In genomic region chr12:132487311-132487741, GRCh38 we compare ENCODE assay signal across 15 cellular contexts. TPM values are rescaled to one million over a fixed set of nuclear protein-coding genes. Genes with fewer than 3 reads are reported as not detected.
DNase-seq lines count a peak whose midpoint lies in the region; ATAC-seq and TF ChIP-seq lines count a peak whose summit lies in the region.
"Had no signal": no experiment of that assay in that cellular context is flagged by ENCODE, and none has a peak within 500 bp of the region (broad histone marks: within the 10 kb centered on the region; RNA-seq: fewer than 3 reads in every experiment).

No MANE protein-coding gene starts in this region.

- H3K36me3 ChIP-seq in CD4-positive, alpha-beta memory T cell (ENCODE audit: insufficient read depth, low read length) = no peaks in the 10 kb centered on the region
- H3K36me3 ChIP-seq in naive thymus-derived CD4-positive, alpha-beta T cell (ENCODE audit: control insufficient read depth in 2 of 3, insufficient read depth in 3 of 3, low read length in 3 of 3) = no peaks in the 10 kb centered on the region
- H3K36me3 ChIP-seq: pancreas, thoracic aorta had no signal

- H3K9me3 Mint-ChIP-seq in T-helper 1 cell treated with Interleukin-12 subunit alpha and Interleukin-12 subunit beta and Interleukin-4 antibody, amounts not matched to agents 30 μg/mL and 1 μg/mL, for 36 hours = no peaks in the 10 kb centered on the region
- H3K9me3 Mint-ChIP-seq in CD4-positive, alpha-beta memory T cell = no peaks in the 10 kb centered on the region
- no peaks in the 10 kb centered on the region for H3K9me3 Mint-ChIP-seq in activated B cell treated with CpG ODN at 0.5 μM for 24 hours
- no peaks in the 10 kb centered on the region for H3K9me3 Mint-ChIP-seq in naive thymus-derived CD4-positive, alpha-beta T cell
- H3K9me3 Mint-ChIP-seq: WTC11 had no signal

- intact Hi-C loops in CD4-positive, alpha-beta memory T cell (cut with micrococcal nuclease) = no loop called here
- intact Hi-C loops in activated B cell treated with CpG ODN at 0.5 μM for 24 hours (cut with micrococcal nuclease) = loop anchor here (5.0 kb wide), 1 partner anchor 110 kb away; no protein-coding TSS in a partner anchor
- intact Hi-C loops in naive thymus-derived CD4-positive, alpha-beta T cell (cut with micrococcal nuclease) = loop anchor here in 1 of 2 donors (5.0 to 10.0 kb wide), 2 partner anchors 70 to 543 kb away; partner anchors contain the start of gene EP400

- peak overlapping the region; percentile 98 for H3K27ac Mint-ChIP-seq in T-helper 1 cell treated with Interleukin-12 subunit alpha and Interleukin-12 subunit beta and Interleukin-4 antibody, amounts not matched to agents 30 μg/mL and 1 μg/mL, for 36 hours
- peak overlapping the region; percentile 43 to 98 (median 97) for H3K27ac Mint-ChIP-seq in CD4-positive, alpha-beta memory T cell
- H3K27ac Mint-ChIP-seq in activated B cell treated with CpG ODN at 0.5 μM for 24 hours = peak overlapping the region; percentile 92
- peak overlapping the region; percentile 89 to 97 (median 94) for H3K27ac Mint-ChIP-seq in naive thymus-derived CD4-positive, alpha-beta T cell
- H3K27ac Mint-ChIP-seq: WTC11 had no signal

- ATAC-seq in activated B cell treated with CpG ODN at 0.5 μM for 24 hours (ENCODE audit: low read depth) (no peak), GM18519 (IDR thresholded peaks at IDR 0.05; ENCODE audit: low FRiP score, unreplicated experiment) (no peak)
- ATAC-seq in naive thymus-derived CD4-positive, alpha-beta T cell = no peak
- ATAC-seq: pancreas, WTC11 had no signal

- H3K4me3 Mint-ChIP-seq in T-helper 1 cell treated with Interleukin-12 subunit alpha and Interleukin-12 subunit beta and Interleukin-4 antibody, amounts not matched to agents 30 μg/mL and 1 μg/mL, for 36 hours = no peak overlapping the region
- H3K4me3 Mint-ChIP-seq in CD4-positive, alpha-beta memory T cell = peak overlapping the region in 7 of 8 donors; percentile 41 to 97 (median 92)
- no peak overlapping the region for H3K4me3 Mint-ChIP-seq in activated B cell treated with CpG ODN at 0.5 μM for 24 hours
- H3K4me3 Mint-ChIP-seq in naive thymus-derived CD4-positive, alpha-beta T cell = peak overlapping the region; percentile 15 to 95 (median 92)

- no peak for TF ChIP-seq CTCF in activated B cell treated with CpG ODN at 0.5 μM for 24 hours (IDR thresholded peaks at IDR 0.05)

- POLR2A ChIA-PET in CD4-positive, alpha-beta memory T cell (lab: Charles Lee; ENCODE audit: partially characterized antibody) = interaction anchor here (3.9 to 4.5 kb wide), 2 partner anchors 9 to 57 kb away, joined by 23 to 70 read pairs; no protein-coding TSS in a partner anchor
- POLR2A ChIA-PET in activated B cell treated with CpG ODN at 0.5 μM for 24 hours (lab: Charles Lee) = no interaction called here
- POLR2A ChIA-PET in naive thymus-derived CD4-positive, alpha-beta T cell (lab: Charles Lee) = interaction anchor here (1.7 to 4.5 kb wide), 5 partner anchors 10 to 72 kb away, joined by 4 to 66 read pairs (median 12); no protein-coding TSS in a partner anchor

- DNase-seq in T-helper 1 cell (no peak), activated B cell treated with CpG ODN at 0.5 μM for 24 hours (no peak), HPDE6-E6E7 (ENCODE audit: extremely low spot score) (no peak), SW480 (ENCODE audit: low spot score) (no peak)
- no peak for DNase-seq in CD4-positive, alpha-beta memory T cell
- no peak for DNase-seq in naive thymus-derived CD4-positive, alpha-beta T cell
- DNase-seq: effector memory CD4-positive, alpha-beta T cell; mammary epithelial cell; NCI-H187 treated with DMSO at 0.1 percent for 48 hours had no signal

- peaks cover 33% of the 10 kb centered on the region for H3K4me1 Mint-ChIP-seq in T-helper 1 cell treated with Interleukin-12 subunit alpha and Interleukin-12 subunit beta and Interleukin-4 antibody, amounts not matched to agents 30 μg/mL and 1 μg/mL, for 36 hours (ENCODE audit: low read depth)
- H3K4me1 Mint-ChIP-seq in CD4-positive, alpha-beta memory T cell = peaks cover 23 to 52% (median 37%) of the 10 kb centered on the region in 4 donors
- H3K4me1 Mint-ChIP-seq in activated B cell treated with CpG ODN at 0.5 μM for 24 hours = peaks cover 48% of the 10 kb centered on the region
- peaks cover 39 to 58% (median 42%) of the 10 kb centered on the region in 7 donors for H3K4me1 Mint-ChIP-seq in naive thymus-derived CD4-positive, alpha-beta T cell

- peaks cover 5% of the 10 kb centered on the region for H3K36me3 Mint-ChIP-seq in T-helper 1 cell treated with Interleukin-12 subunit alpha and Interleukin-12 subunit beta and Interleukin-4 antibody, amounts not matched to agents 30 μg/mL and 1 μg/mL, for 36 hours (ENCODE audit: low read depth)
- H3K36me3 Mint-ChIP-seq in CD4-positive, alpha-beta memory T cell = peaks cover 0 to 9% of the 10 kb centered on the region in 2 donors
- H3K36me3 Mint-ChIP-seq in activated B cell treated with CpG ODN at 0.5 μM for 24 hours (ENCODE audit: low read depth) = peaks cover 7% of the 10 kb centered on the region
- peaks cover 0 to 9% (median 3%) of the 10 kb centered on the region in 5 donors for H3K36me3 Mint-ChIP-seq in naive thymus-derived CD4-positive, alpha-beta T cell
- H3K36me3 Mint-ChIP-seq: WTC11 had no signal

- H3K4me3 ChIP-seq in CD4-positive, alpha-beta memory T cell (ENCODE audit: low read length in 2 of 2) = no peak overlapping the region
- no peak overlapping the region for H3K4me3 ChIP-seq in naive thymus-derived CD4-positive, alpha-beta T cell (ENCODE audit: low read length)
- H3K4me3 ChIP-seq: pancreas, SK-N-MC, thoracic aorta had no signal

- no peaks in the 10 kb centered on the region for H3K27me3 Mint-ChIP-seq in T-helper 1 cell treated with Interleukin-12 subunit alpha and Interleukin-12 subunit beta and Interleukin-4 antibody, amounts not matched to agents 30 μg/mL and 1 μg/mL, for 36 hours (ENCODE audit: low read depth)
- no peaks in the 10 kb centered on the region for H3K27me3 Mint-ChIP-seq in CD4-positive, alpha-beta memory T cell
- H3K27me3 Mint-ChIP-seq in activated B cell treated with CpG ODN at 0.5 μM for 24 hours = no peaks in the 10 kb centered on the region
- H3K27me3 Mint-ChIP-seq in naive thymus-derived CD4-positive, alpha-beta T cell = no peaks in the 10 kb centered on the region

- CTCF ChIA-PET in CD4-positive, alpha-beta memory T cell (lab: Charles Lee; ENCODE audit: partially characterized antibody) = no interaction called here
- CTCF ChIA-PET in activated B cell treated with CpG ODN at 0.5 μM for 24 hours (lab: Charles Lee) = no interaction called here
- CTCF ChIA-PET in naive thymus-derived CD4-positive, alpha-beta T cell (lab: Charles Lee) = interaction anchor here (1.3 kb wide), 1 partner anchor 57 kb away, joined by 4 read pairs; no protein-coding TSS in a partner anchor

- H3K27ac ChIP-seq in CD4-positive, alpha-beta memory T cell (ENCODE audit: low read depth, low read length) = no peak overlapping the region
- peak overlapping the region; percentile 96 for H3K27ac ChIP-seq in naive thymus-derived CD4-positive, alpha-beta T cell (ENCODE audit: low read depth, low read length)
- H3K27ac ChIP-seq: pancreas, SK-N-MC, thoracic aorta had no signal

- peaks cover 29% of the 10 kb centered on the region for H3K4me1 ChIP-seq in CD4-positive, alpha-beta memory T cell (ENCODE audit: insufficient read depth, low read length)
- peaks cover 29 to 30% of the 10 kb centered on the region in 2 donors for H3K4me1 ChIP-seq in naive thymus-derived CD4-positive, alpha-beta T cell (ENCODE audit: control insufficient read depth in 2 of 2, insufficient read depth in 2 of 2, low read length in 2 of 2)

- H3K27me3 ChIP-seq in CD4-positive, alpha-beta memory T cell (ENCODE audit: insufficient read depth, low read length) = no peaks in the 10 kb centered on the region
- H3K27me3 ChIP-seq in naive thymus-derived CD4-positive, alpha-beta T cell (ENCODE audit: control insufficient read depth in 2 of 2, insufficient read depth in 2 of 2, low read length in 2 of 2) = no peaks in the 10 kb centered on the region
- H3K27me3 ChIP-seq: pancreas had no signal

- no peaks in the 10 kb centered on the region for H3K9me3 ChIP-seq in CD4-positive, alpha-beta memory T cell (ENCODE audit: control insufficient read depth in 1 of 2, low read length in 2 of 2)
- no peaks in the 10 kb centered on the region for H3K9me3 ChIP-seq in naive thymus-derived CD4-positive, alpha-beta T cell (ENCODE audit: control insufficient read depth in 2 of 3, low read length in 3 of 3)
- H3K9me3 ChIP-seq: pancreas, thoracic aorta had no signal

RNA-seq across cellular contexts. Expression of gene FBRSL1, which starts 2.6 kb away (rescaled TPM):
- 100 to 1,000 TPM in 1 of 2 experiments, 10 to 100 TPM in 1; 97.3 to 101 TPM for total RNA-seq in CD4-positive, alpha-beta memory T cell
- polyA plus RNA-seq in CD4-positive, alpha-beta memory T cell = 1 to 10 TPM in 1 of 2 donors, not detected in 1; 3.1 TPM
- total RNA-seq in activated B cell treated with CpG ODN at 0.5 μM for 24 hours = 50.3 and 58.7 TPM in 2 replicates
- total RNA-seq in naive thymus-derived CD4-positive, alpha-beta T cell = 100 to 1,000 TPM in 2 of 5 experiments, 10 to 100 TPM in 3; 56.3 to 105 (median 93.0) TPM
- polyA plus RNA-seq in naive thymus-derived CD4-positive, alpha-beta T cell = under 1 TPM; 0.77 to 0.92 TPM

Comparison
In these comparisons a context has a peak if more than half of its experiments do, and no peak if none do; other contexts are left out.
1. H3K4me3 Mint-ChIP-seq: peak in CD4-positive, alpha-beta memory T cell (7 of 8) and naive thymus-derived CD4-positive, alpha-beta T cell (10 of 10); none in T-helper 1 cell treated with Interleukin-12 subunit alpha and Interleukin-12 subunit beta and Interleukin-4 antibody, amounts not matched to agents 30 μg/mL and 1 μg/mL, for 36 hours (single experiment) and activated B cell treated with CpG ODN at 0.5 μM for 24 hours (single experiment).
2. Peak in every context shown above with its lines, with median percentiles within 50 percentile points of each other: H3K27ac Mint-ChIP-seq.